8 cellular contexts compared by ENCODE assay signal in genomic region chr5:154221371-154221896, GRCh38. TPM values are rescaled to one million over a fixed set of nuclear protein-coding genes. Genes with fewer than 3 reads are reported as not detected.
DNase-seq lines count a peak whose midpoint lies in the region; ATAC-seq, FAIRE-seq and TF ChIP-seq lines count a peak whose summit lies in the region.

No MANE protein-coding gene starts in this region.

- peaks cover under 1% of the 10 kb centered on the region for H3K9me3 Mint-ChIP-seq in CD4-positive, alpha-beta T cell
- H3K9me3 Mint-ChIP-seq in naive B cell, result peaks cover 0 to 3% (median 0%) of the 10 kb centered on the region in 7 donors

- 45 to 50% methylated on average over 8 of the region's 8 CpGs for WGBS in upper lobe of left lung, 2 donors

- H3K36me3 ChIP-seq in bronchial epithelial cell (ENCODE audit: control insufficient read depth, insufficient read depth, low read length), result no peaks in the 10 kb centered on the region
- peaks cover 0 to 7% (median 3%) of the 10 kb centered on the region in 4 donors for H3K36me3 ChIP-seq in upper lobe of left lung

- no peaks in the 10 kb centered on the region for H3K27me3 ChIP-seq in CD4-positive, alpha-beta T cell (ENCODE audit: control insufficient read depth, insufficient read depth, low read length)
- H3K27me3 ChIP-seq in bronchial epithelial cell (ENCODE audit: control insufficient read depth, insufficient read depth, low read length), result no peaks in the 10 kb centered on the region
- no peaks in the 10 kb centered on the region for H3K27me3 ChIP-seq in upper lobe of left lung

- H3K27ac ChIP-seq in CD4-positive, alpha-beta T cell (ENCODE audit: low read depth, low read length), result no peak overlapping the region
- H3K27ac ChIP-seq in upper lobe of left lung, result peak overlapping the region; percentile 3 to 47 (median 26)

- H3K36me3 Mint-ChIP-seq in CD4-positive, alpha-beta T cell (ENCODE audit: low read depth), result peaks cover 9% of the 10 kb centered on the region
- H3K36me3 Mint-ChIP-seq in naive B cell, result peaks cover under 1 to 20% of the 10 kb centered on the region in 2 donors

- peak; percentile 36 to 59 (median 52) for DNase-seq in CD4-positive, alpha-beta T cell
- peak; percentile 37 for DNase-seq in T-helper 9 cell
- DNase-seq in bronchial epithelial cell (ENCODE audit: low read depth), result peak; percentile 82
- DNase-seq in naive B cell, result peak; percentile 16
- DNase-seq in upper lobe of left lung, result peak in 1 of 2 donors; percentile 72
- DNase-seq in SIG-M5 (lab: John Stamatoyannopoulos, UW), result no peak

- CTCF ChIA-PET in CD4-positive, alpha-beta T cell (lab: Charles Lee), result interaction anchor here (1.1 to 1.3 kb wide), 2 partner anchors 24 to 28 kb away, joined by 3 read pairs; no protein-coding TSS in a partner anchor

- peak overlapping the region; percentile 90 for H3K27ac Mint-ChIP-seq in CD4-positive, alpha-beta T cell
- H3K27ac Mint-ChIP-seq in naive B cell, result peak overlapping the region; percentile 1 to 93 (median 52)

- no peak for TF ChIP-seq CTCF in CD4-positive, alpha-beta T cell (IDR thresholded peaks at IDR 0.05)
- TF ChIP-seq CTCF in bronchial epithelial cell (IDR thresholded peaks at IDR 0.05; ENCODE audit: insufficient read depth, low read length, severe bottlenecking) (no peak), upper lobe of left lung (IDR thresholded peaks at IDR 0.05) (no peak)

- no peak for TF ChIP-seq POLR2A in upper lobe of left lung (IDR thresholded peaks at IDR 0.05)

- no peak for TF ChIP-seq EP300 in upper lobe of left lung (IDR thresholded peaks at IDR 0.05)

- H3K4me1 Mint-ChIP-seq in CD4-positive, alpha-beta T cell (ENCODE audit: low read depth), result peaks cover 62% of the 10 kb centered on the region
- H3K4me1 Mint-ChIP-seq in naive B cell, result peaks cover 36 to 45% (median 40%) of the 10 kb centered on the region in 3 donors

- peaks cover 6 to 14% (median 12%) of the 10 kb centered on the region in 4 donors for H3K4me1 ChIP-seq in upper lobe of left lung

- H3K4me3 ChIP-seq in bronchial epithelial cell (ENCODE audit: low read depth, low read length) (no peak overlapping the region), upper lobe of left lung (no peak overlapping the region)

- peak; percentile 98 for ATAC-seq in CD4-positive, alpha-beta T cell (ENCODE audit: poor library complexity)
- ATAC-seq in HG02759 (IDR thresholded peaks at IDR 0.05; ENCODE audit: unreplicated experiment), result peak; percentile 80
- ATAC-seq in naive B cell (ENCODE audit: low read depth in 2 of 2), result peak; percentile 68 to 74
- ATAC-seq in upper lobe of left lung (ENCODE audit: low FRiP score in 2 of 2), result peak; percentile 74 to 76
- ATAC-seq in HG03095 (IDR thresholded peaks at IDR 0.05; ENCODE audit: unreplicated experiment), result no peak

- no peaks in the 10 kb centered on the region for H3K9me3 ChIP-seq in CD4-positive, alpha-beta T cell (ENCODE audit: control insufficient read depth, low read length)
- no peaks in the 10 kb centered on the region for H3K9me3 ChIP-seq in upper lobe of left lung

- H3K4me3 Mint-ChIP-seq in CD4-positive, alpha-beta T cell, result peak overlapping the region; percentile 16
- peak overlapping the region in 1 of 8 donors; percentile 68 for H3K4me3 Mint-ChIP-seq in naive B cell

- POLR2A ChIA-PET in CD4-positive, alpha-beta T cell (lab: Charles Lee), result interaction anchor here (0.6 to 1.6 kb wide), 9 partner anchors 8 to 182 kb away, joined by 3 to 23 read pairs (median 4); partner anchors contain the start of genes FAM114A2, GALNT10 and MFAP3

- peak; percentile 40 for FAIRE-seq in bronchial epithelial cell (lab: Jason Lieb, UNC)

- intact Hi-C loops in CD4-positive, alpha-beta T cell (cut with DNase I, micrococcal nuclease), result no loop called here

- H3K27me3 Mint-ChIP-seq in CD4-positive, alpha-beta T cell, result no peaks in the 10 kb centered on the region
- no peaks in the 10 kb centered on the region for H3K27me3 Mint-ChIP-seq in naive B cell

RNA-seq across cellular contexts. Expression of gene GALNT10, which starts 30.9 kb away (rescaled TPM):
- 10 to 100 TPM; 21.7 to 23.0 TPM for total RNA-seq in CD4-positive, alpha-beta T cell
- 3.9 and 6.5 TPM in 2 replicates for total RNA-seq in bronchial epithelial cell
- 10 to 100 TPM; 13.6 to 29.3 (median 19.7) TPM for polyA plus RNA-seq in naive B cell (ENCODE audit: low read depth in 6 of 6)
- 100 to 1,000 TPM in 1 of 6 donors, 10 to 100 TPM in 5; 38.6 to 118 (median 66.4) TPM for total RNA-seq in upper lobe of left lung
